ENCODE assay signal across 9 cellular contexts in the genomic region with DNA sequence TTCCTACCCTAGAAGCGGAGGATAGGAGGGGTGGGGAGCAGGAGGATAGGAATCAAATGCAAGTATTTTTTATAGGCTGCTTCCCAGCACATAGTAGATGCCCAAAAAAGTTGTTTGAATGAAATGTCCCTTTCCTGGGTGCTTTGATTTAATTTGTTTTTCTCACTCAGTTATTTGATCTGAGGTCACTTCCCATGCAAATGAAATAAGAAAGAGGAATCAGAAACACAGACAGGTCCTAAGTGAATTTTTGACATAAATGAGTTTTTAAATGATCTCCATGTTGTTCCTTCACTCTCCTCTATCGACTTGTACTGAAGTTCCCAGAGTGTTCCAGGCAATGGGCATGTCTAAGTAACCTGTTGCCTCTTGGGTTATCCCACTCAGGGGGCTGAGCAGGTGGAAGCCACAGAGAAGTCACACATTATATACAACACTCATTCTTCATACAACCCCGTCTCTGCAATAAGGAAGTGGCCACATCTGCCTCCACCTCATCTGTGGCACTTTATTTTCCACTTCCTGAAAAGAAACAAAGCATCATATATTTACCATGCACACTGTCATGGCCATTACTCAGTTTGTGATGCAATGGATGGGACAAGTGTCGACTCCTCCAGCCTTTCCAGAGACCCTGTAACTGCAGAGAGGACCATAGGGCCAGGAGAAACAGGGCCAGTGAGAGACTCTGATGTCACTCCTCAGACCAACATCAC.
A peak's percentile ranks its signal among the peaks of the same experiment; 100 is the strongest.
DNase-seq lines count a peak whose midpoint lies in the region; ATAC-seq lines count a peak whose summit lies in the region.
"Had no signal": no experiment of that assay in that cellular context is flagged by ENCODE, and none has a peak within 500 bp of the region (broad histone marks: within the 10 kb centered on the region; RNA-seq: fewer than 3 reads in every experiment).

No MANE protein-coding gene starts in this region.

- H3K4me1 Mint-ChIP-seq in activated CD4-positive, alpha-beta T cell treated with anti-CD3 and anti-CD28 coated beads, Interleukin-2, amount 10 ng/mL, durations not matched to agents 7 days and 5 days, result peaks cover 31% of the 10 kb centered on the region
- peaks cover 27% of the 10 kb centered on the region for H3K4me1 Mint-ChIP-seq in T-helper 1 cell treated with Interleukin-12 subunit alpha and Interleukin-12 subunit beta and Interleukin-4 antibody, amounts not matched to agents 30 μg/mL and 1 μg/mL, for 36 hours (ENCODE audit: low read depth)
- peaks cover 24 to 42% of the 10 kb centered on the region in 2 donors for H3K4me1 Mint-ChIP-seq in stimulated activated naive B cell treated with anti-CD40 and anti-IgM and Interleukin-4, amounts not matched to agents 10 μg/mL and 1 μg/mL and 100 μg/mL, for 72 hours

- no peaks in the 10 kb centered on the region for H3K27me3 Mint-ChIP-seq in activated CD4-positive, alpha-beta T cell treated with anti-CD3 and anti-CD28 coated beads, Interleukin-2, amount 10 ng/mL, durations not matched to agents 7 days and 5 days
- H3K27me3 Mint-ChIP-seq in T-helper 1 cell treated with Interleukin-12 subunit alpha and Interleukin-12 subunit beta and Interleukin-4 antibody, amounts not matched to agents 30 μg/mL and 1 μg/mL, for 36 hours (ENCODE audit: low read depth), result no peaks in the 10 kb centered on the region
- H3K27me3 Mint-ChIP-seq in stimulated activated naive B cell treated with anti-CD40 and anti-IgM and Interleukin-4, amounts not matched to agents 10 μg/mL and 1 μg/mL and 100 μg/mL, for 72 hours, result no peaks in the 10 kb centered on the region

- H3K27ac Mint-ChIP-seq in activated CD4-positive, alpha-beta T cell treated with anti-CD3 and anti-CD28 coated beads, Interleukin-2, amount 10 ng/mL, durations not matched to agents 7 days and 5 days, result peak overlapping the region; percentile 89
- H3K27ac Mint-ChIP-seq in T-helper 1 cell treated with Interleukin-12 subunit alpha and Interleukin-12 subunit beta and Interleukin-4 antibody, amounts not matched to agents 30 μg/mL and 1 μg/mL, for 36 hours, result peak overlapping the region; percentile 92
- H3K27ac Mint-ChIP-seq in stimulated activated naive B cell treated with anti-CD40 and anti-IgM and Interleukin-4, amounts not matched to agents 10 μg/mL and 1 μg/mL and 100 μg/mL, for 72 hours, result peak overlapping the region; percentile 95

- H3K36me3 Mint-ChIP-seq in activated CD4-positive, alpha-beta T cell treated with anti-CD3 and anti-CD28 coated beads, Interleukin-2, amount 10 ng/mL, durations not matched to agents 7 days and 5 days (ENCODE audit: low read depth), result peaks cover 1% of the 10 kb centered on the region
- peaks cover 2% of the 10 kb centered on the region for H3K36me3 Mint-ChIP-seq in T-helper 1 cell treated with Interleukin-12 subunit alpha and Interleukin-12 subunit beta and Interleukin-4 antibody, amounts not matched to agents 30 μg/mL and 1 μg/mL, for 36 hours (ENCODE audit: low read depth)
- H3K36me3 Mint-ChIP-seq in stimulated activated naive B cell treated with anti-CD40 and anti-IgM and Interleukin-4, amounts not matched to agents 10 μg/mL and 1 μg/mL and 100 μg/mL, for 72 hours, result no peaks in the 10 kb centered on the region

- CTCF ChIA-PET in activated CD4-positive, alpha-beta T cell treated with anti-CD3 and anti-CD28 coated beads, Interleukin-2, amount 10 ng/mL, durations not matched to agents 7 days and 5 days (lab: Charles Lee), result interaction anchor here (0.7 to 1.5 kb wide), 4 partner anchors 11 to 129 kb away, joined by 3 to 6 read pairs (median 4); no protein-coding TSS in a partner anchor

- peak; percentile 65 for ATAC-seq in HG03196 (IDR thresholded peaks at IDR 0.05; ENCODE audit: unreplicated experiment)
- peak; percentile 96 to 98 for ATAC-seq in stimulated activated naive B cell treated with anti-CD40 and anti-IgM and Interleukin-4, amounts not matched to agents 10 μg/mL and 1 μg/mL and 100 μg/mL, for 72 hours (replicated peaks)

- DNase-seq in activated CD4-positive, alpha-beta T cell treated with anti-CD3 and anti-CD28 coated beads, Interleukin-2, amount 10 ng/mL, durations not matched to agents 7 days and 5 days, result peak; percentile 38
- no peak for DNase-seq in activated CD4-positive, alpha-beta T cell treated with anti-CD3 and anti-CD28 coated beads for 1 hour
- peak; percentile 49 for DNase-seq in stimulated activated naive B cell treated with anti-CD40 and anti-IgM and Interleukin-4, amounts not matched to agents 10 μg/mL and 1 μg/mL and 100 μg/mL, for 72 hours
- DNase-seq in NCI-H82 (lab: John Stamatoyannopoulos, UW) (no peak), NCI-H2196 (lab: John Stamatoyannopoulos, UW; ENCODE audit: unreplicated experiment) (no peak), GM19238 (ENCODE audit: insufficient read length, low spot score) (no peak)
- DNase-seq: transverse colon had no signal

- POLR2A ChIA-PET in activated CD4-positive, alpha-beta T cell treated with anti-CD3 and anti-CD28 coated beads, Interleukin-2, amount 10 ng/mL, durations not matched to agents 7 days and 5 days (lab: Charles Lee), result no interaction called here

- no peak overlapping the region for H3K4me3 Mint-ChIP-seq in activated CD4-positive, alpha-beta T cell treated with anti-CD3 and anti-CD28 coated beads, Interleukin-2, amount 10 ng/mL, durations not matched to agents 7 days and 5 days
- peak overlapping the region; percentile 17 for H3K4me3 Mint-ChIP-seq in T-helper 1 cell treated with Interleukin-12 subunit alpha and Interleukin-12 subunit beta and Interleukin-4 antibody, amounts not matched to agents 30 μg/mL and 1 μg/mL, for 36 hours
- H3K4me3 Mint-ChIP-seq in stimulated activated naive B cell treated with anti-CD40 and anti-IgM and Interleukin-4, amounts not matched to agents 10 μg/mL and 1 μg/mL and 100 μg/mL, for 72 hours, result peak overlapping the region; percentile 11 to 26

- peaks cover 5% of the 10 kb centered on the region for H3K9me3 Mint-ChIP-seq in activated CD4-positive, alpha-beta T cell treated with anti-CD3 and anti-CD28 coated beads, Interleukin-2, amount 10 ng/mL, durations not matched to agents 7 days and 5 days
- no peaks in the 10 kb centered on the region for H3K9me3 Mint-ChIP-seq in T-helper 1 cell treated with Interleukin-12 subunit alpha and Interleukin-12 subunit beta and Interleukin-4 antibody, amounts not matched to agents 30 μg/mL and 1 μg/mL, for 36 hours
- H3K9me3 Mint-ChIP-seq in stimulated activated naive B cell treated with anti-CD40 and anti-IgM and Interleukin-4, amounts not matched to agents 10 μg/mL and 1 μg/mL and 100 μg/mL, for 72 hours, result no peaks in the 10 kb centered on the region

Comparison
In these comparisons a context has a peak if more than half of its experiments do, and no peak if none do; other contexts are left out.
1. DNase-seq: peak in activated CD4-positive, alpha-beta T cell treated with anti-CD3 and anti-CD28 coated beads, Interleukin-2, amount 10 ng/mL, durations not matched to agents 7 days and 5 days (single experiment) and stimulated activated naive B cell treated with anti-CD40 and anti-IgM and Interleukin-4, amounts not matched to agents 10 μg/mL and 1 μg/mL and 100 μg/mL, for 72 hours (single experiment); none in activated CD4-positive, alpha-beta T cell treated with anti-CD3 and anti-CD28 coated beads for 1 hour (single experiment), NCI-H82 (single experiment), NCI-H2196 (single experiment) and GM19238 (single experiment).
2. Peak in every context shown above with its lines, with median percentiles within 50 percentile points of each other: H3K27ac Mint-ChIP-seq.